Comparison of ENCODE assay signal across 8 cellular contexts in the genomic region with DNA sequence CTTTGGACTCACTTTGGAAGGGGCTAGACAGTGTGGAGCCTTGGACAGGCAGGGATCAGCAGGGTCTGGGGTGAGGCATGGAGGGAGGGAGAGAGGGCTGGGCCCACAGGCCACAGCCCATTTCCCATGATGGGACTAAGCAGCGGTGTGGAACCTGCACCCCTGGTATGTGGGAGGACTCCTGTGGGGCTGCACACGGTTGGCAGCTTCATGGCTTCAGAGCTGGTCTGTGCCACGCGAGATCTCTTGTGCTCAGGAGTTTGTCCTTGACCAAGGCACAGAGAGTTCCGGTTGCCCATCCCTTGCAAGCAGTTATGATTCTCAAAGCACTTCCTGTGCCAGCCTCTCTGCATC. TPM values are rescaled to one million over a fixed set of nuclear protein-coding genes. Genes with fewer than 3 reads are reported as not detected.
DNase-seq lines count a peak whose midpoint lies in the region; ATAC-seq and TF ChIP-seq lines count a peak whose summit lies in the region.

No MANE protein-coding gene starts in this region.

- TF ChIP-seq CTCF in GM12865 (IDR thresholded peaks at IDR 0.05; ENCODE audit: insufficient read depth, low read depth, low read length, missing control alignments) = no peak
- no peak for TF ChIP-seq CTCF in Peyer's patch (IDR thresholded peaks at IDR 0.05)

- H3K9me3 ChIP-seq in Peyer's patch = no peaks in the 10 kb centered on the region
- no peaks in the 10 kb centered on the region for H3K9me3 ChIP-seq in skeletal muscle satellite cell (replicated peaks; ENCODE audit: low read length)
- no peaks in the 10 kb centered on the region for H3K9me3 ChIP-seq in MG63

- H3K27me3 ChIP-seq in Peyer's patch (no peaks in the 10 kb centered on the region), skeletal muscle satellite cell (ENCODE audit: control insufficient read depth, insufficient read depth, low read length) (no peaks in the 10 kb centered on the region), MG63 (no peaks in the 10 kb centered on the region)

- peak overlapping the region; percentile 49 for H3K4me2 ChIP-seq in skeletal muscle satellite cell (ENCODE audit: low read length)

- peak overlapping the region in 3 of 4 donors; percentile 27 to 51 (median 44) for H3K27ac ChIP-seq in Peyer's patch

- no peak for TF ChIP-seq POLR2A in Peyer's patch (IDR thresholded peaks at IDR 0.05)

- ATAC-seq in esophagus mucosa = peak; percentile 8
- no peak for ATAC-seq in GM21717 (IDR thresholded peaks at IDR 0.05; ENCODE audit: unreplicated experiment)

- no peak overlapping the region for H3K9ac ChIP-seq in skeletal muscle satellite cell (ENCODE audit: low read depth, low read length)

- H3K4me3 ChIP-seq in GM12865 (ENCODE audit: low read depth, low read length) (no peak overlapping the region), Peyer's patch (no peak overlapping the region), skeletal muscle satellite cell (ENCODE audit: low read length) (peak overlapping the region; percentile 25), MG63 (no peak overlapping the region)

- peak; percentile 28 for DNase-seq in GM12865 (ENCODE audit: low read depth)
- DNase-seq in Peyer's patch = no peak
- no peak for DNase-seq in stimulated activated CD4-positive, alpha-beta T cell treated with anti-CD3 and anti-CD28 coated beads, Interleukin-4, amount 100 ng/mL, for 4 hours
- no peak for DNase-seq in amygdala (lab: John Stamatoyannopoulos, UW)
- DNase-seq in MG63 = no peak

- H3K36me3 ChIP-seq in Peyer's patch = no peaks in the 10 kb centered on the region
- H3K36me3 ChIP-seq in skeletal muscle satellite cell (ENCODE audit: insufficient read depth, low read length) = no peaks in the 10 kb centered on the region
- H3K36me3 ChIP-seq in MG63 = no peaks in the 10 kb centered on the region

- H3K4me1 ChIP-seq in Peyer's patch (peaks cover 0 to 17% (median 11%) of the 10 kb centered on the region in 4 donors), skeletal muscle satellite cell (ENCODE audit: control insufficient read depth, insufficient read depth, low read length) (peaks cover 27% of the 10 kb centered on the region)

RNA-seq across cellular contexts. Expression of a gene that starts 8.1 kb away (rescaled TPM):
- total RNA-seq in Peyer's patch (100 to 1,000 TPM in 3 of 4 donors, 10 to 100 TPM in 1; 69.3 to 495 (median 390) TPM), esophagus mucosa (67.1 TPM)
- total RNA-seq in skeletal muscle satellite cell (2012; rRNA removed) = 97.6 and 155 TPM in 2 replicates
- 396 and 445 TPM in 2 replicates for total RNA-seq in MG63 (2014; rRNA removed; shearing (Covaris generic); ENCODE audit: low replicate concordance)

RNA-seq across cellular contexts. Expression of a gene that starts 39.1 kb away (rescaled TPM):
- 10 to 100 TPM in 3 of 4 donors, 1 to 10 TPM in 1; 9.3 to 58.6 (median 16.4) TPM for total RNA-seq in Peyer's patch
- 7.1 TPM for total RNA-seq in esophagus mucosa
- total RNA-seq in skeletal muscle satellite cell (2012; rRNA removed) = 1.7 TPM in 1 of 2 replicates, not detected in the other
- 4.3 and 12.9 TPM in 2 replicates for total RNA-seq in MG63 (2014; rRNA removed; shearing (Covaris generic); ENCODE audit: low replicate concordance)

RNA-seq across cellular contexts. Expression of a gene that starts 58.3 kb away (rescaled TPM):
- total RNA-seq in Peyer's patch (10 to 100 TPM in 1 of 4 donors, 1 to 10 TPM in 2, not detected in 1; 7.8 to 10.5 (median 10.0) TPM), esophagus mucosa (27.2 TPM)
- total RNA-seq in skeletal muscle satellite cell (2012; rRNA removed) = 18.1 and 25.6 TPM in 2 replicates
- total RNA-seq in MG63 (2014; rRNA removed; shearing (Covaris generic); ENCODE audit: low replicate concordance) = 27.8 and 55.6 TPM in 2 replicates
